17 cellular contexts compared by ENCODE assay signal in genomic region chr4:3386486-3386885, GRCh38. TPM values are rescaled to one million over a fixed set of nuclear protein-coding genes. Genes with fewer than 3 reads are reported as not detected.
DNase-seq lines count a peak whose midpoint lies in the region; ATAC-seq and TF ChIP-seq lines count a peak whose summit lies in the region.
"Had no signal": no experiment of that assay in that cellular context is flagged by ENCODE, and none has a peak within 500 bp of the region (broad histone marks: within the 10 kb centered on the region; RNA-seq: fewer than 3 reads in every experiment).

No MANE protein-coding gene starts in this region.

- no peak overlapping the region for H3K4me2 ChIP-seq in mesenchymal stem cell (ENCODE audit: low read length, poor library complexity, severe bottlenecking)

- H3K23ac ChIP-seq in mesenchymal stem cell (ENCODE audit: low read length in 2 of 2) = no peak overlapping the region

- intact Hi-C loops in upper lobe of right lung (cut with DNase I) = no loop called here
- intact Hi-C loops in thyroid gland (cut with DNase I) = no loop called here

- H3K79me1 ChIP-seq in mesenchymal stem cell (replicated peaks; ENCODE audit: low read length, poor library complexity, severe bottlenecking) = peaks cover 23% of the 10 kb centered on the region

- H3K27ac ChIP-seq in RWPE2 (ENCODE audit: poor library complexity, severe bottlenecking) = peak overlapping the region; percentile 97
- H3K27ac ChIP-seq in mesenchymal stem cell (ENCODE audit: low read length, poor library complexity, severe bottlenecking) = no peak overlapping the region
- H3K27ac ChIP-seq in upper lobe of right lung = peak overlapping the region; percentile 86
- no peak overlapping the region for H3K27ac ChIP-seq in thyroid gland
- H3K27ac ChIP-seq: neutrophil had no signal

- H2AFZ ChIP-seq in mesenchymal stem cell (ENCODE audit: low read depth, low read length) = no peak overlapping the region

- H3K4me1 ChIP-seq in RWPE2 (ENCODE audit: insufficient read depth, poor library complexity, severe bottlenecking) = peaks cover 19% of the 10 kb centered on the region
- peaks cover 46% of the 10 kb centered on the region for H3K4me1 ChIP-seq in mesenchymal stem cell (ENCODE audit: control insufficient read depth, insufficient read depth, low read depth, low read length)
- peaks cover 29% of the 10 kb centered on the region for H3K4me1 ChIP-seq in upper lobe of right lung
- H3K4me1 ChIP-seq in thyroid gland = peaks cover 7 to 22% of the 10 kb centered on the region in 2 donors
- H3K4me1 ChIP-seq: colonic mucosa had no signal

- ATAC-seq in RWPE2 (ENCODE audit: low read depth) (no peak), upper lobe of right lung (no peak)

- no peak overlapping the region for H3K4ac ChIP-seq in mesenchymal stem cell (ENCODE audit: low read depth in 1 of 2, low read length in 2 of 2)

- no peak for TF ChIP-seq CTCF in RWPE2 (IDR thresholded peaks at IDR 0.05; ENCODE audit: poor library complexity, severe bottlenecking)
- TF ChIP-seq CTCF in epithelial cell of esophagus (IDR thresholded peaks at IDR 0.05; ENCODE audit: insufficient read depth, low read depth, low read length, missing control alignments) = no peak
- TF ChIP-seq CTCF in upper lobe of right lung (IDR thresholded peaks at IDR 0.05) = no peak
- TF ChIP-seq CTCF in thyroid gland (IDR thresholded peaks at IDR 0.05) = no peak

- peaks cover 6% of the 10 kb centered on the region; the same call in 1 of the 2 replicates for H3K36me3 ChIP-seq in RWPE2 (ENCODE audit: low read depth)
- no peaks in the 10 kb centered on the region for H3K36me3 ChIP-seq in mesenchymal stem cell (ENCODE audit: control insufficient read depth in 1 of 2, insufficient read depth in 2 of 2, low read depth in 1 of 2, low read length in 2 of 2)
- H3K36me3 ChIP-seq in upper lobe of right lung = no peaks in the 10 kb centered on the region
- no peaks in the 10 kb centered on the region for H3K36me3 ChIP-seq in thyroid gland
- H3K36me3 ChIP-seq: colonic mucosa, neutrophil had no signal

- 89% methylated on average over 9 of the region's 9 CpGs for WGBS in mesenchymal stem cell
- 89 to 90% methylated on average over 9 of the region's 9 CpGs for WGBS in thyroid gland, 2 donors

- H2BK120ac ChIP-seq in mesenchymal stem cell (ENCODE audit: low read depth, low read length) = no peak overlapping the region

- H3K18ac ChIP-seq in mesenchymal stem cell (ENCODE audit: low read depth in 1 of 2, low read length in 2 of 2) = no peak overlapping the region

- H4K8ac ChIP-seq in mesenchymal stem cell (ENCODE audit: low read length) = no peak overlapping the region

- no peak overlapping the region for H4K91ac ChIP-seq in mesenchymal stem cell (ENCODE audit: low read length)

- H3K4me3 ChIP-seq in RWPE2 (ENCODE audit: severe bottlenecking) (peak overlapping the region; percentile 25), epithelial cell of esophagus (ENCODE audit: low read length) (peak overlapping the region; percentile 73), mesenchymal stem cell (ENCODE audit: insufficient read depth in 1 of 2, low read depth in 1 of 2, low read length in 2 of 2) (no peak overlapping the region), upper lobe of right lung (peak overlapping the region; percentile 45), thyroid gland (replicated peaks in 1 of 3) (no peak overlapping the region)
- H3K4me3 ChIP-seq: colonic mucosa had no signal

- peak; percentile 62 for DNase-seq in RWPE2 (ENCODE audit: low spot score)
- DNase-seq in epithelial cell of esophagus (ENCODE audit: low read depth) = peak; percentile 87
- DNase-seq in mesenchymal stem cell = no peak
- no peak for DNase-seq in upper lobe of right lung
- DNase-seq in islet precursor cell = no peak
- DNase-seq in OCI-M1 (lab: John Stamatoyannopoulos, UW) = no peak
- no peak for DNase-seq in NK-92 treated with Interleukin-12 subunit alpha and Interleukin-12 subunit beta, amount 100 ng/mL, for 24 hours (lab: John Stamatoyannopoulos, UW)
- no peak for DNase-seq in thyroid gland
- DNase-seq: AML-193, anterior cingulate cortex, colonic mucosa, GDM1, GOT3, NCI-H1694 treated with DMSO at 0.1 percent for 48 hours had no signal

- TF ChIP-seq POLR2A in thyroid gland (IDR thresholded peaks at IDR 0.05) = no peak

- no peak overlapping the region for H2BK15ac ChIP-seq in mesenchymal stem cell (ENCODE audit: low read depth, poor library complexity, severe bottlenecking)

- H2AK5ac ChIP-seq in mesenchymal stem cell (ENCODE audit: low read length, severe bottlenecking) = peak overlapping the region; percentile 51

- no peak overlapping the region for H3K9ac ChIP-seq in mesenchymal stem cell (ENCODE audit: low read length)

- no peak overlapping the region for H2BK12ac ChIP-seq in mesenchymal stem cell (ENCODE audit: low read length in 2 of 2)

- H3K9me3 ChIP-seq in RWPE2 (ENCODE audit: severe bottlenecking) (no peaks in the 10 kb centered on the region), mesenchymal stem cell (ENCODE audit: control insufficient read depth, low read length) (no peaks in the 10 kb centered on the region), upper lobe of right lung (no peaks in the 10 kb centered on the region), thyroid gland (no peaks in the 10 kb centered on the region)
- H3K9me3 ChIP-seq: colonic mucosa, neutrophil had no signal

- no peaks in the 10 kb centered on the region for H3K27me3 ChIP-seq in RWPE2 (ENCODE audit: insufficient read depth, poor library complexity, severe bottlenecking)
- no peaks in the 10 kb centered on the region for H3K27me3 ChIP-seq in mesenchymal stem cell (ENCODE audit: control insufficient read depth in 1 of 2, insufficient read depth in 1 of 2, low read length in 2 of 2)
- no peaks in the 10 kb centered on the region for H3K27me3 ChIP-seq in upper lobe of right lung
- H3K27me3 ChIP-seq in thyroid gland = no peaks in the 10 kb centered on the region
- H3K27me3 ChIP-seq: colonic mucosa, neutrophil had no signal

- no peak overlapping the region for H3K14ac ChIP-seq in mesenchymal stem cell (ENCODE audit: low read length in 2 of 2)

- no peak overlapping the region for H2BK5ac ChIP-seq in mesenchymal stem cell (ENCODE audit: low read depth, low read length, poor library complexity, severe bottlenecking)

RNA-seq across cellular contexts. Expression of gene HGFAC, which starts 55.3 kb away (rescaled TPM):
- 0.10 TPM for polyA plus RNA-seq in mesenchymal stem cell (2013, experiment 1 of 2)
- 0.01 TPM for polyA plus RNA-seq in mesenchymal stem cell (2013, experiment 2 of 2)
- total RNA-seq in upper lobe of right lung = 1.2 TPM
- under 1 TPM in 1 of 4 donors, not detected in 3; 0.54 TPM for total RNA-seq in thyroid gland
- total RNA-seq: NCI-H460, SK-MEL-5 had no signal

Comparison
In these comparisons a context has a peak if more than half of its experiments do, and no peak if none do; other contexts are left out.
1. DNase-seq: peak in RWPE2 (single experiment) and epithelial cell of esophagus (single experiment); none in mesenchymal stem cell (single experiment), upper lobe of right lung (single experiment), islet precursor cell (single experiment), OCI-M1 (single experiment), NK-92 treated with Interleukin-12 subunit alpha and Interleukin-12 subunit beta, amount 100 ng/mL, for 24 hours (single experiment) and thyroid gland (0 of 2).
2. H3K27ac ChIP-seq: peak in RWPE2 (single experiment) and upper lobe of right lung (single experiment); none in mesenchymal stem cell (single experiment) and thyroid gland (0 of 3).
3. H3K4me3 ChIP-seq: peak in RWPE2 (single experiment), epithelial cell of esophagus (single experiment) and upper lobe of right lung (single experiment); none in mesenchymal stem cell (0 of 2) and thyroid gland (0 of 3).